Comparison of ENCODE assay signal across 12 cellular contexts in the genomic region with DNA sequence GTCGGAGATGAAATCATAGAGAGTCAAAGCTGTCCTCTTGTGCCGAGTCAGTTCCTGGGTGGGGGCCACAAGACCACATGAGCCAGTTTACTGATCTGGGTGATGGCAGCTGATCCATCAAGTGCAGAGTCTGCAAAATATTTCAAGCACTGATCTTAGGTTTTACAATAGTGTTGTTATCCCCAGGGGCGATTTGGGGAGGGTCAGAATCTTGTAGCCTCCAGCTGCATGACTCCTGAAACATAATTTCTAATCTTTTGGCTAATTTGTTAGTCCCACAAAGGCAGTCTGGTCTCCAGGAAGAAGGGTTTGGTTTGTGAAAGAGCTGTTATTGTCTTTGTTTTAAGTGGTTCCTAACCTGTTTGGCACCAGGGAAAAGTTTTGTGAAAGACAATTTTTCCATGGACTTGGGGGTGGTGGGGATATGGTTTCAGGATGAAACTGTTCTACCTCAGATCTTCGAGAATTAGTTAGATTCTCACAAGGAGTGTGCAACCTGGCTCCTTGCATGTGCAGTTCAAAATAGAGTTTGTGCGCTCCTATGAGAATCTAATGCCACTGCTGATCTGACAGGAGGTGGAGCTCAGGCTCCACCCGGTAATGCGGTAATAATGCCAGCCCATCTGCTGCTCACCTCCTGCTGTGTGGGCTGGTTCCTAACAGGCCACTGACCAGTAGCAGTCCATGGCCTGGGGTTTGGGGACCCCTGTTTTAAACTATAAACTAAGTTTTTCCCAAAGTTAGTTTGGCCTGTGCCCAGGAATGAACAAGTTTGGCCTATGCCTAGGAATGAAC. TPM values are rescaled to one million over a fixed set of nuclear protein-coding genes. Genes with fewer than 3 reads are reported as not detected.
DNase-seq lines count a peak whose midpoint lies in the region; ATAC-seq and TF ChIP-seq lines count a peak whose summit lies in the region.
"Had no signal": no experiment of that assay in that cellular context is flagged by ENCODE, and none has a peak within 500 bp of the region (broad histone marks: within the 10 kb centered on the region; RNA-seq: fewer than 3 reads in every experiment).

No MANE protein-coding gene starts in this region.

- peaks cover 7% of the 10 kb centered on the region for H3K36me3 ChIP-seq in Caco-2 (ENCODE audit: control insufficient read depth, insufficient read depth, low read length)

- peak overlapping the region; percentile 89 for H3K4me3 Mint-ChIP-seq in Caco-2 (ENCODE audit: unreplicated experiment)
- no peak overlapping the region for H3K4me3 Mint-ChIP-seq in nephron progenitor cell
- no peak overlapping the region for H3K4me3 Mint-ChIP-seq in activated naive CD4-positive, alpha-beta T cell treated with anti-CD3 and anti-CD28 coated beads for 36 hours
- H3K4me3 Mint-ChIP-seq: activated CD8-positive, alpha-beta T cell treated with anti-CD3 and anti-CD28 coated beads, Interleukin-2, amount 10 ng/mL, durations not matched to agents 7 days and 5 days had no signal

- intact Hi-C loops in Caco-2 (cut with micrococcal nuclease; ENCODE audit: unreplicated experiment) = loop anchor here (1.0 to 5.0 kb wide), 5 partner anchors 11 to 133 kb away; no protein-coding TSS in a partner anchor
- intact Hi-C loops in activated naive CD4-positive, alpha-beta T cell treated with anti-CD3 and anti-CD28 coated beads for 36 hours (cut with micrococcal nuclease) = no loop called here

- POLR2A ChIA-PET in Caco-2 (lab: Charles Lee) = interaction anchor here (1.4 kb wide), 1 partner anchor 30 kb away, joined by 10 read pairs; a partner anchor contains a TSS

- peaks cover 15% of the 10 kb centered on the region for H3K9me3 ChIP-seq in Caco-2

- H3K4me1 Mint-ChIP-seq in Caco-2 (ENCODE audit: low read depth, unreplicated experiment) = peaks cover 42% of the 10 kb centered on the region
- peaks cover 8% of the 10 kb centered on the region for H3K4me1 Mint-ChIP-seq in nephron progenitor cell
- H3K4me1 Mint-ChIP-seq in activated naive CD4-positive, alpha-beta T cell treated with anti-CD3 and anti-CD28 coated beads for 36 hours (ENCODE audit: low read depth) = peaks cover 72% of the 10 kb centered on the region

- peak in 1 of 2 experiments; percentile 29 for TF ChIP-seq CTCF in Caco-2 (IDR thresholded peaks at IDR 0.05; ENCODE audit: insufficient read depth in 1 of 2, low read depth in 1 of 2, low read length in 1 of 2, severe bottlenecking in 1 of 2, unreplicated experiment in 1 of 2)
- peak; percentile 48 for TF ChIP-seq CTCF in foreskin keratinocyte (conservative IDR thresholded peaks at IDR 0.05)
- no peak for TF ChIP-seq CTCF in nephron progenitor cell (IDR thresholded peaks at IDR 0.05)

- peak overlapping the region; percentile 99 for H3K27ac Mint-ChIP-seq in Caco-2 (ENCODE audit: unreplicated experiment)
- peak overlapping the region; percentile 73 for H3K27ac Mint-ChIP-seq in nephron progenitor cell
- H3K27ac Mint-ChIP-seq in activated naive CD4-positive, alpha-beta T cell treated with anti-CD3 and anti-CD28 coated beads for 36 hours = no peak overlapping the region
- H3K27ac Mint-ChIP-seq: activated CD8-positive, alpha-beta T cell treated with anti-CD3 and anti-CD28 coated beads, Interleukin-2, amount 10 ng/mL, durations not matched to agents 7 days and 5 days had no signal

- H3K27me3 ChIP-seq in Caco-2 (replicated peaks; ENCODE audit: control insufficient read depth, insufficient read depth, low read length) (no peaks in the 10 kb centered on the region), foreskin keratinocyte (no peaks in the 10 kb centered on the region)

- TSS peak; percentile 48 for BruUV-seq in Caco-2 (replicated peaks; lab: Mats Ljungman, UMichigan)

- DNase-seq in Caco-2 = peak in 1 of 2 experiments; percentile 44
- DNase-seq in NCI-H524 (lab: John Stamatoyannopoulos, UW) = peak; percentile 7 to 47
- DNase-seq in foreskin keratinocyte = no peak
- DNase-seq in nephron progenitor cell = no peak
- DNase-seq in activated naive CD4-positive, alpha-beta T cell treated with anti-CD3 and anti-CD28 coated beads for 36 hours = no peak
- DNase-seq: activated CD8-positive, alpha-beta T cell treated with anti-CD3 and anti-CD28 coated beads, Interleukin-2, amount 10 ng/mL, durations not matched to agents 7 days and 5 days; anterior cingulate cortex had no signal

- CTCF ChIA-PET in Caco-2 (lab: Charles Lee) = interaction anchor here (1.7 to 2.5 kb wide), 2 partner anchors 30 to 31 kb away, joined by 11 read pairs; a partner anchor contains a TSS
- CTCF ChIA-PET in activated naive CD4-positive, alpha-beta T cell treated with anti-CD3 and anti-CD28 coated beads for 36 hours (lab: Charles Lee) = interaction anchor here (0.6 kb wide), 2 partner anchors 84 to 590 kb away, joined by 3 read pairs; no protein-coding TSS in a partner anchor

- peak; percentile 65 for ATAC-seq in foreskin keratinocyte
- no peak for ATAC-seq in HG02885 (IDR thresholded peaks at IDR 0.05; ENCODE audit: poor library complexity, unreplicated experiment)
- no peak for ATAC-seq in GM18858 (IDR thresholded peaks at IDR 0.05; ENCODE audit: unreplicated experiment)
- no peak for ATAC-seq in HG02840 (IDR thresholded peaks at IDR 0.05; ENCODE audit: low FRiP score, unreplicated experiment)
- ATAC-seq: activated CD8-positive, alpha-beta T cell treated with anti-CD3 and anti-CD28 coated beads, Interleukin-2, amount 10 ng/mL, durations not matched to agents 7 days and 5 days had no signal

- H3K36me3 Mint-ChIP-seq in Caco-2 (ENCODE audit: insufficient read depth, unreplicated experiment) (peaks cover 39% of the 10 kb centered on the region), nephron progenitor cell (ENCODE audit: low read depth) (peaks cover 54% of the 10 kb centered on the region)
- peaks cover 29% of the 10 kb centered on the region for H3K36me3 Mint-ChIP-seq in activated naive CD4-positive, alpha-beta T cell treated with anti-CD3 and anti-CD28 coated beads for 36 hours (ENCODE audit: low read depth)

- H3K27ac ChIP-seq in foreskin keratinocyte = no peak overlapping the region
- H3K27ac ChIP-seq: SK-N-MC had no signal

- H3K4me1 ChIP-seq in Caco-2 = peaks cover 63% of the 10 kb centered on the region
- H3K4me1 ChIP-seq in foreskin keratinocyte = peaks cover 9% of the 10 kb centered on the region

- peaks cover 23% of the 10 kb centered on the region for H3K9me3 Mint-ChIP-seq in Caco-2 (ENCODE audit: unreplicated experiment)
- peaks cover 48% of the 10 kb centered on the region for H3K9me3 Mint-ChIP-seq in nephron progenitor cell
- H3K9me3 Mint-ChIP-seq in activated naive CD4-positive, alpha-beta T cell treated with anti-CD3 and anti-CD28 coated beads for 36 hours = peaks cover 15% of the 10 kb centered on the region

- H3K27me3 Mint-ChIP-seq in Caco-2 (ENCODE audit: insufficient read depth, unreplicated experiment) = no peaks in the 10 kb centered on the region
- no peaks in the 10 kb centered on the region for H3K27me3 Mint-ChIP-seq in nephron progenitor cell (ENCODE audit: low read depth, poor library complexity)
- no peaks in the 10 kb centered on the region for H3K27me3 Mint-ChIP-seq in activated naive CD4-positive, alpha-beta T cell treated with anti-CD3 and anti-CD28 coated beads for 36 hours (ENCODE audit: low read depth)
- H3K27me3 Mint-ChIP-seq: IgD-negative memory B cell had no signal

- peak overlapping the region; percentile 27 for H3K4me3 ChIP-seq in Caco-2 (ENCODE audit: low read depth, low read length)
- H3K4me3 ChIP-seq: SK-N-MC had no signal

RNA-seq across cellular contexts. Expression of a gene that starts 29.2 kb away (rescaled TPM):
- 75.2 and 83.0 TPM in 2 replicates for total RNA-seq in Caco-2 (2022)
- total RNA-seq in foreskin keratinocyte = 85.2 and 104 TPM in 2 replicates
- polyA plus RNA-seq in foreskin keratinocyte = 39.5 and 49.5 TPM in 2 replicates
- total RNA-seq in activated naive CD4-positive, alpha-beta T cell treated with anti-CD3 and anti-CD28 coated beads for 36 hours = 10 to 100 TPM; 65.6 to 70.1 TPM

Comparison
In these comparisons a context has a peak if more than half of its experiments do, and no peak if none do; other contexts are left out.
1. DNase-seq: peak in NCI-H524 (2 of 2); none in foreskin keratinocyte (0 of 2), nephron progenitor cell (single experiment) and activated naive CD4-positive, alpha-beta T cell treated with anti-CD3 and anti-CD28 coated beads for 36 hours (single experiment).